ENCODE assay signal across 16 cellular contexts in the genomic region with DNA sequence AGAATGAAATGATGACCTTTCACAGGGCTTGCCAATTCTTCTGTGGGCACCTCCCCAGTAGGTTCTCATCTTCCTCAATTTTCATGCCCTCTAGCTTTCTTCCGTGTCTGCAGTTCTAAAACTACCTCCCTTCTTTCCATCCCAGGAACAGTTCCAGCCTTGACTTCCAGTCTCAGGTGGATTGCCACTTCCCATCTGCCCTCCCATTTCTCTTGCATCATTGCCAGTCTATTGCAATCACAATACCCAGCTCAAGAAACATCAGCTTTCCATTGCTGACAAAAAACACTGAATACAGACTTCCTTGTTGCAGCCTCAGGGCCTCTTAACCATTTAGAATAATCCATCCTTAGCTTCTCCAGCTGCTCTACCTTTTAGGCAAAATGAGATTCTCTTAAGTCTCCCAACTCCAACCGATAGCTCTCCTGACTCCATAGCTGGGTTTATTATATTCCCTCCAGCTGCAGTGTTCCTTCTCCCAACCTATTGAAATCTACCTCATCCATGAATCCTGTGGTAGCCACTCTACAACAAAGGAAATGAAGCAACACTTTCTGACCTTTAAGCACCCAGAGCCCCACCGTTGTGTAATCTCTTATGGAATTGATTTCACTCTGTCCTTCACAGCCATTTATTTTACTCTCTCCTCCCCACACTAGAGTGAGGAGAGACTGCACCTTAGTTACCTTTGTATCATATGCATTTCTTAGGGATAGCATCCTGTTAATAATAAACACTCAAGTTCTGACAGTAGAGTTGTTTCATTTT.
DNase-seq lines count a peak whose midpoint lies in the region; ATAC-seq and TF ChIP-seq lines count a peak whose summit lies in the region.
"Had no signal": no experiment of that assay in that cellular context is flagged by ENCODE, and none has a peak within 500 bp of the region (broad histone marks: within the 10 kb centered on the region; RNA-seq: fewer than 3 reads in every experiment).

No MANE protein-coding gene starts in this region.

- H3K4me3 ChIP-seq in left lung = no peak overlapping the region
- H3K4me3 ChIP-seq: gastrocnemius medialis, prostate gland, testis had no signal

- no peaks in the 10 kb centered on the region for H3K36me3 ChIP-seq in left lung
- H3K36me3 ChIP-seq: gastrocnemius medialis, prostate gland had no signal

- CTCF ChIA-PET in WTC11 (lab: Charles Lee) = interaction anchor here (1.1 to 1.2 kb wide), 2 partner anchors 14 to 16 kb away, joined by 3 read pairs; no protein-coding TSS in a partner anchor
- CTCF ChIA-PET in CD4-positive, alpha-beta T cell (lab: Charles Lee) = no interaction called here

- H3K9me3 Mint-ChIP-seq in WTC11 = no peaks in the 10 kb centered on the region
- no peaks in the 10 kb centered on the region for H3K9me3 Mint-ChIP-seq in CD4-positive, alpha-beta T cell
- no peaks in the 10 kb centered on the region for H3K9me3 Mint-ChIP-seq in mesothelial cell of epicardium
- H3K9me3 Mint-ChIP-seq: activated T-cell treated with anti-CD3 and anti-CD28 coated beads, Interleukin-2, amount 50 U/mL, for 72 hours; CD8-positive, alpha-beta T cell had no signal

- POLR2A ChIA-PET in WTC11 (lab: Charles Lee) = no interaction called here
- POLR2A ChIA-PET in CD4-positive, alpha-beta T cell (lab: Charles Lee) = no interaction called here

- intact Hi-C loops in left lung (cut with DNase I) = no loop called here
- intact Hi-C loops in CD4-positive, alpha-beta T cell (cut with DNase I, micrococcal nuclease) = loop anchor here in 1 of 2 experiments (5.0 kb wide), 1 partner anchor 1071 kb away; no protein-coding TSS in a partner anchor

- H3K27me3 Mint-ChIP-seq in WTC11 (ENCODE audit: low read depth) (peaks cover 58% of the 10 kb centered on the region), mesothelial cell of epicardium (ENCODE audit: low read depth) (peaks cover 6% of the 10 kb centered on the region)
- peaks cover 30% of the 10 kb centered on the region for H3K27me3 Mint-ChIP-seq in CD4-positive, alpha-beta T cell

- no peak overlapping the region for H3K27ac Mint-ChIP-seq in WTC11
- no peak overlapping the region for H3K27ac Mint-ChIP-seq in CD4-positive, alpha-beta T cell
- no peak overlapping the region for H3K27ac Mint-ChIP-seq in mesothelial cell of epicardium
- H3K27ac Mint-ChIP-seq: CD8-positive, alpha-beta T cell had no signal

- H3K27ac ChIP-seq in left lung = peak overlapping the region in 1 of 2 donors; percentile 63
- no peak overlapping the region for H3K27ac ChIP-seq in CD4-positive, alpha-beta T cell (ENCODE audit: low read depth, low read length)
- H3K27ac ChIP-seq: gastrocnemius medialis, prostate gland, testis, VCaP had no signal

- H3K36me3 Mint-ChIP-seq in WTC11 = no peaks in the 10 kb centered on the region
- no peaks in the 10 kb centered on the region for H3K36me3 Mint-ChIP-seq in CD4-positive, alpha-beta T cell (ENCODE audit: low read depth)
- H3K36me3 Mint-ChIP-seq in mesothelial cell of epicardium = no peaks in the 10 kb centered on the region
- H3K36me3 Mint-ChIP-seq: CD8-positive, alpha-beta T cell had no signal

- H3K27me3 ChIP-seq in left lung = peaks cover 0 to 18% of the 10 kb centered on the region in 2 donors
- H3K27me3 ChIP-seq in CD4-positive, alpha-beta T cell (ENCODE audit: control insufficient read depth, insufficient read depth, low read length) = peaks cover 37% of the 10 kb centered on the region
- H3K27me3 ChIP-seq: testis had no signal

- TF ChIP-seq CTCF in WTC11 (IDR thresholded peaks at IDR 0.05) = no peak
- TF ChIP-seq CTCF in left lung (IDR thresholded peaks at IDR 0.05) = no peak
- no peak for TF ChIP-seq CTCF in CD4-positive, alpha-beta T cell (IDR thresholded peaks at IDR 0.05)
- TF ChIP-seq CTCF in mesothelial cell of epicardium (IDR thresholded peaks at IDR 0.05; ENCODE audit: unreplicated experiment) = no peak

- no peak for ATAC-seq in WTC11
- ATAC-seq in left lung = peak; percentile 11
- no peak for ATAC-seq in CD4-positive, alpha-beta T cell (ENCODE audit: poor library complexity)
- ATAC-seq: CD8-positive, alpha-beta T cell; gastrocnemius medialis; PC-3 had no signal

- H3K4me1 Mint-ChIP-seq in WTC11 (peaks cover 25% of the 10 kb centered on the region), mesothelial cell of epicardium (peaks cover 11% of the 10 kb centered on the region)
- peaks cover 8% of the 10 kb centered on the region for H3K4me1 Mint-ChIP-seq in CD4-positive, alpha-beta T cell (ENCODE audit: low read depth)

- H3K4me1 ChIP-seq in left lung = peaks cover 0 to 39% of the 10 kb centered on the region in 2 donors
- H3K4me1 ChIP-seq: gastrocnemius medialis, prostate gland, testis had no signal

- H3K9me3 ChIP-seq in left lung = no peaks in the 10 kb centered on the region
- H3K9me3 ChIP-seq in CD4-positive, alpha-beta T cell (ENCODE audit: control insufficient read depth, low read length) = no peaks in the 10 kb centered on the region
- H3K9me3 ChIP-seq: gastrocnemius medialis, prostate gland, testis had no signal

- H3K4me3 Mint-ChIP-seq in WTC11 = no peak overlapping the region
- H3K4me3 Mint-ChIP-seq in CD4-positive, alpha-beta T cell = no peak overlapping the region
- H3K4me3 Mint-ChIP-seq in mesothelial cell of epicardium = no peak overlapping the region
- H3K4me3 Mint-ChIP-seq: activated T-cell treated with anti-CD3 and anti-CD28 coated beads, Interleukin-2, amount 50 U/mL, for 72 hours; CD8-positive, alpha-beta T cell had no signal

- DNase-seq in AML-193 (lab: John Stamatoyannopoulos, UW) (peak; percentile 25 to 30), HuH-7 (ENCODE audit: low spot score) (peak; percentile 53), WTC11 (ENCODE audit: low spot score) (no peak), left lung (no peak), SK-N-DZ (ENCODE audit: low spot score) (no peak), NCI-H526 (lab: John Stamatoyannopoulos, UW) (no peak), mesothelial cell of epicardium (ENCODE audit: low spot score in 2 of 2, unreplicated experiment in 2 of 2) (no peak)
- DNase-seq in CD4-positive, alpha-beta T cell = no peak
- DNase-seq: CD8-positive, alpha-beta T cell; cerebellar nuclear complex; gastrocnemius medialis; testis had no signal

TF ChIP-seq in WTC11, 78 proteins besides CTCF, POLR2A, EP300 and RAD21:
- TF ChIP-seq JAZF1 (CRISPR knock-in tag; IDR thresholded peaks at IDR 0.05) = no peak
- 0 out of 2 replicates have a peak, but pooled peaks have one; percentile 53 for TF ChIP-seq GABPB1 (CRISPR knock-in tag; IDR thresholded peaks at IDR 0.05)

Comparison
In these comparisons a context has a peak if more than half of its experiments do, and no peak if none do; other contexts are left out.
1. DNase-seq: peak in AML-193 (2 of 2) and HuH-7 (single experiment); none in WTC11 (single experiment), left lung (0 of 2), CD4-positive, alpha-beta T cell (0 of 10), SK-N-DZ (single experiment), NCI-H526 (0 of 2) and mesothelial cell of epicardium (0 of 2).